25 cellular contexts compared by ENCODE assay signal in genomic region chr4:110668463-110669245, GRCh38. TPM values are rescaled to one million over a fixed set of nuclear protein-coding genes. Genes with fewer than 3 reads are reported as not detected.
A peak's percentile ranks its signal among the peaks of the same experiment; 100 is the strongest.
DNase-seq lines count a peak whose midpoint lies in the region; ATAC-seq, FAIRE-seq and TF ChIP-seq lines count a peak whose summit lies in the region.
"Had no signal": no experiment of that assay in that cellular context is flagged by ENCODE, and none has a peak within 500 bp of the region (broad histone marks: within the 10 kb centered on the region; RNA-seq: fewer than 3 reads in every experiment).

No MANE protein-coding gene starts in this region.

- intact Hi-C loops in K562 (cut with micrococcal nuclease), result no loop called here
- intact Hi-C loops in psoas muscle (cut with DNase I), result no loop called here

- no peaks in the 10 kb centered on the region for H3K79me2 ChIP-seq in K562 (ENCODE audit: control insufficient read depth, insufficient read depth, low read length)

- TF ChIP-seq RAD21 in K562 (CRISPR knock-in tag; conservative IDR thresholded peaks at IDR 0.05 in 1 of 2, IDR thresholded peaks at IDR 0.05 in 1 of 2), result no peak

- in situ Hi-C loops in K562 (cut with MboI), result no loop called here

- H3K9me3 ChIP-seq in K562 (replicated peaks; ENCODE audit: control insufficient read depth, insufficient read depth, low read depth, low read length), result no peaks in the 10 kb centered on the region
- no peaks in the 10 kb centered on the region for H3K9me3 ChIP-seq in psoas muscle
- H3K9me3 ChIP-seq: BLaER1, MG63 had no signal

- DNase-seq in EH (ENCODE audit: low read depth) (peak; percentile 6), LoVo (ENCODE audit: low spot score) (peak; percentile 48), K562 (ENCODE audit: extremely low read depth in 1 of 4, low spot score in 3 of 4) (no peak), psoas muscle (no peak), GM10266 (ENCODE audit: extremely low spot score) (no peak), NCI-H510A treated with DMSO at 0.1 percent for 48 hours (lab: John Stamatoyannopoulos, UW) (no peak), COR-L47 (lab: John Stamatoyannopoulos, UW) (no peak)
- DNase-seq: CD4-positive, CD25-positive, alpha-beta regulatory T cell; DMS79; H9; HFFc6; Karpas-422; MG63; NCI-H1105 treated with DMSO at 0.1 percent for 48 hours; NCI-H2029 treated with DMSO at 0.1 percent for 48 hours; NCI-H2227 treated with DMSO at 0.1 percent for 48 hours; SHP77; T-helper 1 cell had no signal

- H3K9me1 ChIP-seq in K562 (ENCODE audit: control insufficient read depth, insufficient read depth, low read length), result no peaks in the 10 kb centered on the region

- no peak overlapping the region for H3K27ac ChIP-seq in K562 (ENCODE audit: extremely low read depth, low read depth, low read length)
- H3K27ac ChIP-seq in psoas muscle, result peak overlapping the region; percentile 75
- H3K27ac ChIP-seq: BLaER1, GM23248, RWPE1 had no signal

- POLR2A ChIA-PET in K562 (lab: Yijun Ruan, JAX), result no interaction called here

- H3K4me1 ChIP-seq in K562 (replicated peaks in 1 of 2; ENCODE audit: control insufficient read depth in 2 of 2, insufficient read depth in 2 of 2, low read length in 2 of 2) (no peaks in the 10 kb centered on the region), psoas muscle (peaks cover 28% of the 10 kb centered on the region)
- H3K4me1 ChIP-seq: BLaER1 had no signal

- H3K36me3 ChIP-seq in K562 (ENCODE audit: control insufficient read depth, insufficient read depth, low read length), result no peaks in the 10 kb centered on the region
- H3K36me3 ChIP-seq in psoas muscle (ENCODE audit: insufficient read depth in 1 of 2, low read depth in 1 of 2), result no peaks in the 10 kb centered on the region
- H3K36me3 ChIP-seq: BLaER1, MG63 had no signal

- no peak overlapping the region for H3K4me2 ChIP-seq in K562 (ENCODE audit: insufficient read depth, low read length)
- H3K4me2 ChIP-seq: BLaER1 had no signal

- no peaks in the 10 kb centered on the region for H4K20me1 ChIP-seq in K562 (replicated peaks; ENCODE audit: control insufficient read depth, insufficient read depth, low read length)
- H4K20me1 ChIP-seq: BLaER1 had no signal

- H3K9ac ChIP-seq in K562 (ENCODE audit: insufficient read depth in 1 of 2, low read depth in 2 of 2, low read length in 2 of 2), result no peak overlapping the region
- H3K9ac ChIP-seq: BLaER1, GM23248 had no signal

- no peak for ATAC-seq in K562
- no peak for ATAC-seq in psoas muscle
- no peak for ATAC-seq in HG03442 (IDR thresholded peaks at IDR 0.05; ENCODE audit: unreplicated experiment)
- ATAC-seq: Panc1 had no signal

- H3K27me3 ChIP-seq in K562 (ENCODE audit: control insufficient read depth in 2 of 2, insufficient read depth in 2 of 2, low read length in 2 of 2) (no peaks in the 10 kb centered on the region), psoas muscle (ENCODE audit: insufficient read depth in 3 of 3, low read length in 2 of 3) (no peaks in the 10 kb centered on the region)
- H3K27me3 ChIP-seq: BLaER1, MG63 had no signal

- H3K4me3 ChIP-seq in K562 (no peak overlapping the region), psoas muscle (no peak overlapping the region)
- H3K4me3 ChIP-seq: BLaER1, GM23248, MG63 had no signal

- no peak overlapping the region for H2AFZ ChIP-seq in K562 (ENCODE audit: low read depth, low read length)
- H2AFZ ChIP-seq: GM23248 had no signal

- TF ChIP-seq EP300 in K562 (IDR thresholded peaks at IDR 0.05; ENCODE audit: low read length), result no peak

- TF ChIP-seq CTCF in K562 (IDR thresholded peaks at IDR 0.05 in 2 of 3, conservative IDR thresholded peaks at IDR 0.05 in 1 of 3; ENCODE audit: insufficient read depth in 2 of 3, low read depth in 1 of 3, low read length in 3 of 3), result no peak
- TF ChIP-seq CTCF in psoas muscle (IDR thresholded peaks at IDR 0.05), result no peak
- no peak for TF ChIP-seq CTCF in GM10266 (IDR thresholded peaks at IDR 0.05; ENCODE audit: control insufficient read depth, insufficient read depth, low read depth, missing control alignments)

- CTCF ChIA-PET in K562 (lab: Yijun Ruan, JAX; ENCODE audit: low intra/inter-chr PET ratio), result no interaction called here

- under 1% methylated on average over 6 of the region's 6 CpGs for WGBS in K562 (ENCODE audit: insufficient coverage, low coverage, missing lambda C conversion rate)
- 48 to 58% (median 52%) methylated on average over 6 of the region's 6 CpGs for WGBS in psoas muscle, 3 donors

- FAIRE-seq in K562 (lab: Jason Lieb, UNC), result no peak
- FAIRE-seq: GM19239 had no signal

- no peak for TF ChIP-seq POLR2A in K562 (conservative IDR thresholded peaks at IDR 0.05)

- BruUV-seq in K562 (replicated peaks; lab: Mats Ljungman, UMichigan), result no TSS peak

TF ChIP-seq in K562, 482 proteins besides CTCF, POLR2A, EP300 and RAD21:
- TF ChIP-seq ZNF316 (IDR thresholded peaks at IDR 0.05) (peak; percentile 68), POLR3G (IDR thresholded peaks at IDR 0.05; ENCODE audit: extremely low read depth, insufficient read length, insufficient replicate concordance) (no peak), C11orf30 (IDR thresholded peaks at IDR 0.05; ENCODE audit: low read depth) (peak; percentile 43; the same call in 1 of the 2 replicates), ZBTB49 (CRISPR knock-in tag; IDR thresholded peaks at IDR 0.05; ENCODE audit: borderline replicate concordance) (no peak)

RNA-seq across cellular contexts. Expression of gene PITX2, which starts 45.8 kb away (rescaled TPM):
- not detected in 2 replicates for total RNA-seq in K562 (2011; cell fraction: chromatin; rRNA removed; ENCODE audit: low replicate concordance)
- not detected in 2 replicates for total RNA-seq in K562 (2011; cell fraction: nucleolus; rRNA removed)
- not detected in 2 replicates for total RNA-seq in K562 (2011; cell fraction: nucleoplasm; rRNA removed)
- total RNA-seq in K562 (2014; rRNA removed), result not detected in 2 replicates
- total RNA-seq in K562 (2014; rRNA removed; fragmentation: Illumina TruSeq; extraction: Trizol), result not detected in 2 replicates
- total RNA-seq in K562 (2015; rRNA removed; fragmentation: Illumina TruSeq; extraction: Trizol), result not detected in 2 replicates
- not detected in 2 replicates for total RNA-seq in K562 (2021)
- polyA plus RNA-seq in K562 (2011; rRNA removed), result 0.08 TPM in 1 of 2 replicates, not detected in the other
- 0.04 and 0.13 TPM in 2 replicates for polyA plus RNA-seq in K562 (2011; cell fraction: cytosol; rRNA removed)
- 0.04 and 0.09 TPM in 2 replicates for polyA plus RNA-seq in K562 (2011; cell fraction: nucleus; rRNA removed)
- not detected in 2 replicates for polyA plus RNA-seq in K562 (2012)
- not detected in 2 replicates for polyA plus RNA-seq in K562 (2014; fragmentation: Illumina TruSeq; extraction: Trizol)
- not detected for polyA plus RNA-seq in K562 (2014; fragmentation: Nextera tagmentation; extraction: Ambion mirVana)
- 0.40 TPM in 1 of 2 replicates, not detected in the other for polyA plus RNA-seq in K562 (2014; rRNA removed)
- not detected in 2 replicates for polyA minus RNA-seq in K562 (2011; rRNA and poly(A)+ RNA removed)
- polyA minus RNA-seq in K562 (2011; cell fraction: cytosol; rRNA and poly(A)+ RNA removed), result not detected in 2 replicates
- not detected in 2 replicates for polyA minus RNA-seq in K562 (2011; cell fraction: nucleus; rRNA and poly(A)+ RNA removed)
- total RNA-seq in psoas muscle, result 10 to 100 TPM; 15.7 to 57.9 (median 43.6) TPM
- 10 to 100 TPM; 12.4 to 66.3 (median 54.2) TPM for polyA plus RNA-seq in psoas muscle
- total RNA-seq: CD4-positive, CD25-positive, alpha-beta regulatory T cell had no signal
- polyA plus RNA-seq: CD4-positive, CD25-positive, alpha-beta regulatory T cell; IgD-negative memory B cell had no signal

Comparison
In these comparisons a context has a peak if more than half of its experiments do, and no peak if none do; other contexts are left out.
1. DNase-seq: peak in EH (single experiment) and LoVo (single experiment); none in K562 (0 of 4), psoas muscle (0 of 2), GM10266 (single experiment), NCI-H510A treated with DMSO at 0.1 percent for 48 hours (single experiment) and COR-L47 (single experiment).
2. RNA of gene PITX2, which starts 45.8 kb away (total RNA-seq): 15.7 to 57.9 TPM in psoas muscle; not detected in K562; every median in the first group is over 10 times any median in the second.